ENCODE assay signal across 16 cellular contexts in genomic region chr14:67186369-67186768, GRCh38. TPM values are rescaled to one million over a fixed set of nuclear protein-coding genes. Genes with fewer than 3 reads are reported as not detected.
DNase-seq lines count a peak whose midpoint lies in the region; ATAC-seq, FAIRE-seq and TF ChIP-seq lines count a peak whose summit lies in the region.
"Had no signal": no experiment of that assay in that cellular context is flagged by ENCODE, and none has a peak within 500 bp of the region (broad histone marks: within the 10 kb centered on the region; RNA-seq: fewer than 3 reads in every experiment).

No MANE protein-coding gene starts in this region.

- ATAC-seq in A549 (peak; percentile 16 to 20; a peak in 1 of 6 replicates), GM19395 (IDR thresholded peaks at IDR 0.05; ENCODE audit: unreplicated experiment) (peak; percentile 43), GM19351 (IDR thresholded peaks at IDR 0.05; ENCODE audit: unreplicated experiment) (no peak)
- ATAC-seq: gastrocnemius medialis had no signal

- TF ChIP-seq POLR2A in A549 (IDR thresholded peaks at IDR 0.05; ENCODE audit: low read length) = no peak

- H3K9me3 ChIP-seq in A549 = no peaks in the 10 kb centered on the region
- H3K9me3 ChIP-seq in OCI-LY3 (ENCODE audit: insufficient read depth, low read length) = no peaks in the 10 kb centered on the region
- H3K9me3 ChIP-seq: adrenal gland, gastrocnemius medialis, neutrophil, upper lobe of left lung had no signal

- H3K27ac ChIP-seq in A549 (peak overlapping the region; percentile 16 to 69; a peak in 5 of 6 replicates), OCI-LY3 (ENCODE audit: low read length) (no peak overlapping the region), mesendoderm (ENCODE audit: low read depth, low read length) (no peak overlapping the region)
- H3K27ac ChIP-seq: adrenal gland, cardiac muscle cell, gastrocnemius medialis, neutrophil, upper lobe of left lung had no signal

- WGBS in A549 (ENCODE audit: missing lambda C conversion rate) = 90% methylated on average over 3 of the region's 3 CpGs
- WGBS in mesendoderm (ENCODE audit: extremely low coverage, insufficient coverage, low lambda C conversion rate) = no CpG with 5 or more reads among the region's 3 CpGs

- H3K36me3 ChIP-seq in OCI-LY3 (replicated peaks; ENCODE audit: low read depth, low read length) (no peaks in the 10 kb centered on the region), mesendoderm (ENCODE audit: control insufficient read depth, insufficient read depth, low read length) (no peaks in the 10 kb centered on the region)
- H3K36me3 ChIP-seq: adrenal gland, neutrophil had no signal

- no peak overlapping the region for H2BK5ac ChIP-seq in mesendoderm (ENCODE audit: low read length)

- H2AFZ ChIP-seq in OCI-LY3 (ENCODE audit: low read depth, low read length) = no peak overlapping the region

- no peak for FAIRE-seq in A549 (lab: Jason Lieb, UNC)

- no peak overlapping the region for H4K8ac ChIP-seq in mesendoderm (ENCODE audit: low read depth, low read length)

- H3K23ac ChIP-seq in mesendoderm (ENCODE audit: low read length) = no peak overlapping the region

- TF ChIP-seq CTCF in A549 (IDR thresholded peaks at IDR 0.05) (no peak), OCI-LY3 (IDR thresholded peaks at IDR 0.05; ENCODE audit: low read depth, low read length) (no peak)

- no peak for DNase-seq in A549 (ENCODE audit: low read depth in 1 of 2, low spot score in 1 of 2)
- DNase-seq in mesendoderm = peak; percentile 16
- no peak for DNase-seq in kidney tubule cell (ENCODE audit: low spot score)
- no peak for DNase-seq in stimulated activated CD4-positive, alpha-beta T cell treated with anti-CD3 and anti-CD28 coated beads, Interleukin-2, amount 100 ng/mL, for 48 hours
- no peak for DNase-seq in OCI-M1 (lab: John Stamatoyannopoulos, UW)
- DNase-seq: adrenal gland; dorsolateral prefrontal cortex; gastrocnemius medialis; NCI-H1436 treated with DMSO at 0.1 percent for 48 hours; stimulated activated naive CD4-positive, alpha-beta T cell; upper lobe of left lung had no signal

- no peak overlapping the region for H2AK5ac ChIP-seq in mesendoderm (ENCODE audit: low read length)

- H3K18ac ChIP-seq in mesendoderm (ENCODE audit: low read length) = no peak overlapping the region

- H4K5ac ChIP-seq in mesendoderm (ENCODE audit: low read length) = no peak overlapping the region

- no peaks in the 10 kb centered on the region for H3K79me2 ChIP-seq in OCI-LY3 (ENCODE audit: low read length)
- no peaks in the 10 kb centered on the region for H3K79me2 ChIP-seq in mesendoderm (ENCODE audit: control insufficient read depth, insufficient read depth, low read length)

- H3K56ac ChIP-seq in mesendoderm (ENCODE audit: low read length) = no peak overlapping the region

- H3K9ac ChIP-seq in OCI-LY3 (ENCODE audit: low read length) (no peak overlapping the region), mesendoderm (ENCODE audit: low read length) (no peak overlapping the region)

- H3K4me2 ChIP-seq in A549 (peak overlapping the region; percentile 59), OCI-LY3 (ENCODE audit: low read length) (0 out of 2 replicates have a peak overlapping the region, but pooled peaks have one; percentile 2), mesendoderm (ENCODE audit: low read length) (no peak overlapping the region)

- H4K20me1 ChIP-seq in OCI-LY3 (ENCODE audit: insufficient read depth, low read length) = no peaks in the 10 kb centered on the region

- no peak overlapping the region for H2BK15ac ChIP-seq in mesendoderm (replicated peaks; ENCODE audit: low read depth)

- H3K4ac ChIP-seq in mesendoderm (ENCODE audit: low read depth, low read length) = no peak overlapping the region

- no peak for TF ChIP-seq EP300 in A549 (IDR thresholded peaks at IDR 0.05)

- H3K27me3 ChIP-seq in OCI-LY3 (ENCODE audit: low read depth, low read length) (no peaks in the 10 kb centered on the region), mesendoderm (ENCODE audit: insufficient read depth, low read length, poor library complexity) (no peaks in the 10 kb centered on the region)
- H3K27me3 ChIP-seq: cardiac muscle cell, dorsolateral prefrontal cortex, gastrocnemius medialis, neutrophil, upper lobe of left lung had no signal

- POLR2A ChIA-PET in A549 (lab: Yijun Ruan, JAX) = interaction anchor here (0.5 kb wide), 1 partner anchor 254 kb away, joined by 3 read pairs; no protein-coding TSS in a partner anchor

- CTCF ChIA-PET in A549 (lab: Yijun Ruan, JAX) = interaction anchor here (0.5 to 1.7 kb wide), 3 partner anchors 20 to 827 kb away, joined by 3 to 5 read pairs (median 3); no protein-coding TSS in a partner anchor

- H3K4me3 ChIP-seq in A549 (no peak overlapping the region), OCI-LY3 (ENCODE audit: low read length) (no peak overlapping the region), mesendoderm (ENCODE audit: low read length) (no peak overlapping the region)
- H3K4me3 ChIP-seq: adrenal gland, cardiac muscle cell, dorsolateral prefrontal cortex, gastrocnemius medialis, upper lobe of left lung had no signal

- TF ChIP-seq RAD21 in A549 (conservative IDR thresholded peaks at IDR 0.05 in 1 of 2, IDR thresholded peaks at IDR 0.05 in 1 of 2) = no peak

- no peaks in the 10 kb centered on the region for H3K79me1 ChIP-seq in mesendoderm (ENCODE audit: low read length)

- H2BK120ac ChIP-seq in mesendoderm (ENCODE audit: low read depth, low read length) = no peak overlapping the region

- H3K4me1 ChIP-seq in A549 = peaks cover 23% of the 10 kb centered on the region
- peaks cover 17% of the 10 kb centered on the region for H3K4me1 ChIP-seq in OCI-LY3 (ENCODE audit: low read length)
- no peaks in the 10 kb centered on the region for H3K4me1 ChIP-seq in mesendoderm (ENCODE audit: control insufficient read depth, low read depth, low read length)
- H3K4me1 ChIP-seq: adrenal gland, gastrocnemius medialis, upper lobe of left lung had no signal

TF ChIP-seq in A549, 52 proteins besides CTCF, POLR2A, EP300 and RAD21:
- TF ChIP-seq HOXA7 (CRISPR knock-in tag; IDR thresholded peaks at IDR 0.05) = no peak
- no peak for TF ChIP-seq TP53 (CRISPR knock-in tag; IDR thresholded peaks at IDR 0.05)
- TF ChIP-seq, protein P1, sequence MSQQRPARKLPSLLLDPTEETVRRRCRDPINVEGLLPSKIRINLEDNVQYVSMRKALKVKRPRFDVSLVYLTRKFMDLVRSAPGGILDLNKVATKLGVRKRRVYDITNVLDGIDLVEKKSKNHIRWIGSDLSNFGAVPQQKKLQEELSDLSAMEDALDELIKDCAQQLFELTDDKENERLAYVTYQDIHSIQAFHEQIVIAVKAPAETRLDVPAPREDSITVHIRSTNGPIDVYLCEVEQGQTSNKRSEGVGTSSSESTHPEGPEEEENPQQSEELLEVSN (IDR thresholded peaks at IDR 0.05; ENCODE audit: borderline replicate concordance, low read depth) = no peak
- no peak for TF ChIP-seq KDM1A (IDR thresholded peaks at IDR 0.05; ENCODE audit: low read depth)

RNA-seq across cellular contexts. Expression of gene GARIN2, which starts 2.9 kb away (rescaled TPM):
- polyA plus RNA-seq in A549 (2011; rRNA removed) (not detected in 2 replicates), A549 (2017; fragmentation: RNase III; extraction: RNeasy Plus Mini Kit Qiagen cat#74134 plus additional on column Dnase treatment) (0.12 TPM in 1 of 3 replicates, not detected in the others)
- 0.01 TPM in 1 of 2 replicates, not detected in the other for polyA plus RNA-seq in A549 (2012; cell fraction: cytosol; rRNA removed)
- 0.06 and 0.13 TPM in 2 replicates for polyA plus RNA-seq in A549 (2012; cell fraction: nucleus; rRNA removed)
- not detected in 2 replicates for polyA minus RNA-seq in A549 (2011; rRNA and poly(A)+ RNA removed)
- polyA plus RNA-seq in mesendoderm (2013, experiment 1 of 2) = 1.2 TPM
- 1.3 TPM for polyA plus RNA-seq in mesendoderm (2013, experiment 2 of 2)

RNA-seq across cellular contexts. Expression of gene PALS1, which starts 54.9 kb away (rescaled TPM):
- 25.2 and 32.6 TPM in 2 replicates for polyA plus RNA-seq in A549 (2011; rRNA removed)
- 7.0 and 7.3 TPM in 2 replicates for polyA plus RNA-seq in A549 (2012; cell fraction: cytosol; rRNA removed)
- polyA plus RNA-seq in A549 (2012; cell fraction: nucleus; rRNA removed) = 5.7 and 7.3 TPM in 2 replicates
- 23.4 to 26.8 TPM (median 26.6 TPM) in 3 replicates for polyA plus RNA-seq in A549 (2017; fragmentation: RNase III; extraction: RNeasy Plus Mini Kit Qiagen cat#74134 plus additional on column Dnase treatment)
- 14.7 and 15.7 TPM in 2 replicates for polyA minus RNA-seq in A549 (2011; rRNA and poly(A)+ RNA removed)
- 14.7 TPM for polyA plus RNA-seq in mesendoderm (2013, experiment 1 of 2)
- 14.1 TPM for polyA plus RNA-seq in mesendoderm (2013, experiment 2 of 2)

Comparison
In these comparisons a context has a peak if more than half of its experiments do, and no peak if none do; other contexts are left out.
1. H3K27ac ChIP-seq: peak in A549 (2 of 2); none in OCI-LY3 (single experiment) and mesendoderm (single experiment).